9 cellular contexts compared by ENCODE assay signal in genomic region chr19:20660473-20660872, GRCh38. TPM values are rescaled to one million over a fixed set of nuclear protein-coding genes. Genes with fewer than 3 reads are reported as not detected.
DNase-seq lines count a peak whose midpoint lies in the region; ATAC-seq, FAIRE-seq and TF ChIP-seq lines count a peak whose summit lies in the region.
"Had no signal": no experiment of that assay in that cellular context is flagged by ENCODE, and none has a peak within 500 bp of the region (broad histone marks: within the 10 kb centered on the region; RNA-seq: fewer than 3 reads in every experiment).

No MANE protein-coding gene starts in this region.

- CTCF ChIA-PET in A673 (lab: Charles Lee) (no interaction called here), H1 (lab: Charles Lee; ENCODE audit: partially characterized antibody) (interaction anchor here (0.7 to 0.8 kb wide), 2 partner anchors 103 to 202 kb away, joined by 3 read pairs; no protein-coding TSS in a partner anchor), Calu3 (lab: Charles Lee) (no interaction called here)

- H3K27me3 Mint-ChIP-seq in IgD-negative memory B cell (no peaks in the 10 kb centered on the region), naive B cell (no peaks in the 10 kb centered on the region), Calu3 (ENCODE audit: unreplicated experiment) (no peaks in the 10 kb centered on the region)

- no peak overlapping the region for H3K56ac ChIP-seq in H1 (replicated peaks; ENCODE audit: insufficient read length, low read depth, low read length)

- H2BK15ac ChIP-seq in H1 (ENCODE audit: low read length): no peak overlapping the region

- POLR2A ChIA-PET in A673 (lab: Charles Lee; ENCODE audit: low non-redundant PET) (no interaction called here), H1 (lab: Charles Lee; ENCODE audit: partially characterized antibody) (interaction anchor here (0.7 to 2.2 kb wide), 11 partner anchors 8 to 339 kb away, joined by 3 to 17 read pairs (median 4); partner anchors contain the start of genes ZNF66 and ZNF737)

- H4K20me1 ChIP-seq in H1 (replicated peaks in 1 of 2; ENCODE audit: control insufficient read depth in 1 of 2, insufficient read depth in 2 of 2, low read length in 2 of 2): peaks cover 4 to 7% of the 10 kb centered on the region in 2 experiments

- no peak for TF ChIP-seq CTCF in A673 (conservative IDR thresholded peaks at IDR 0.05; ENCODE audit: low read depth, low read length)
- TF ChIP-seq CTCF in H1 (IDR thresholded peaks at IDR 0.05; ENCODE audit: control extremely low read depth in 1 of 3, insufficient read depth in 1 of 3, low read depth in 1 of 3, low read length in 3 of 3): no peak
- no peak for TF ChIP-seq CTCF in Calu3 (IDR thresholded peaks at IDR 0.05; ENCODE audit: unreplicated experiment)

- H3K79me2 ChIP-seq in H1 (ENCODE audit: control insufficient read depth in 1 of 2, insufficient read depth in 2 of 2, low read length in 2 of 2): peaks cover 36 to 59% of the 10 kb centered on the region in 2 experiments

- H3K4me1 ChIP-seq in A673 (ENCODE audit: insufficient read depth, low read length, poor library complexity, severe bottlenecking): no peaks in the 10 kb centered on the region
- H3K4me1 ChIP-seq in H1 (replicated peaks in 1 of 4; ENCODE audit: control insufficient read depth in 3 of 4, insufficient read depth in 4 of 4, low read length in 3 of 4): peaks cover 0 to 10% (median 3%) of the 10 kb centered on the region in 4 experiments; a peak in 4 of 7 replicates

- no peak overlapping the region for H3K14ac ChIP-seq in H1 (ENCODE audit: insufficient read length)

- H2BK12ac ChIP-seq in H1 (ENCODE audit: low read depth, low read length): no peak overlapping the region

- H3K36me3 ChIP-seq in A673 (ENCODE audit: insufficient read depth, low read length, poor library complexity, severe bottlenecking): no peaks in the 10 kb centered on the region
- H3K36me3 ChIP-seq in H1 (ENCODE audit: control insufficient read depth in 2 of 4, insufficient read depth in 4 of 4, low read length in 3 of 4): peaks cover 0 to 28% (median 4%) of the 10 kb centered on the region in 4 experiments; a peak in 4 of 8 replicates

- H3K27ac Mint-ChIP-seq in IgD-negative memory B cell: peak overlapping the region in 1 of 3 donors; percentile 95
- peak overlapping the region; percentile 97 to 98 (median 98) for H3K27ac Mint-ChIP-seq in naive B cell
- no peak overlapping the region for H3K27ac Mint-ChIP-seq in Calu3 (ENCODE audit: unreplicated experiment)

- no peak for TF ChIP-seq EP300 in H1 (IDR thresholded peaks at IDR 0.05; ENCODE audit: borderline replicate concordance in 1 of 2, low read depth in 2 of 2, low read length in 2 of 2)

- H3K4me3 ChIP-seq in A673 (ENCODE audit: low read depth, low read length, poor library complexity, severe bottlenecking) (peak overlapping the region; percentile 35), H1 (ENCODE audit: extremely low read depth in 1 of 4, insufficient read depth in 2 of 4, low read depth in 3 of 4, low read length in 4 of 4) (peak overlapping the region; percentile 91 to 99 (median 97))

- H3K4ac ChIP-seq in H1 (replicated peaks; ENCODE audit: insufficient read length, low read depth, low read length): no peak overlapping the region

- TF ChIP-seq RAD21 in H1 (IDR thresholded peaks at IDR 0.05 in 1 of 2, conservative IDR thresholded peaks at IDR 0.05 in 1 of 2; ENCODE audit: low read depth in 2 of 2, low read length in 2 of 2): no peak

- H3K27me3 ChIP-seq in A673 (replicated peaks; ENCODE audit: insufficient read depth, low read depth, low read length, poor library complexity) (no peaks in the 10 kb centered on the region), H1 (replicated peaks in 1 of 4; ENCODE audit: control insufficient read depth in 3 of 4, extremely low read depth in 1 of 4, insufficient read depth in 3 of 4, low read length in 3 of 4) (no peaks in the 10 kb centered on the region)

- H3K9me3 ChIP-seq in A673 (ENCODE audit: low read depth, low read length, poor library complexity, severe bottlenecking) (peaks cover 14% of the 10 kb centered on the region), H1 (ENCODE audit: insufficient read depth in 2 of 2, low read depth in 1 of 2, low read length in 1 of 2) (no peaks in the 10 kb centered on the region)

- H2AFZ ChIP-seq in H1 (ENCODE audit: low read length): no peak overlapping the region

- peak overlapping the region; percentile 90; the same call in 1 of the 2 replicates for H4K8ac ChIP-seq in H1 (ENCODE audit: extremely low read depth, insufficient read depth, low read length)

- H3K4me2 ChIP-seq in H1 (ENCODE audit: insufficient read depth in 1 of 2, low read depth in 2 of 2, low read length in 2 of 2): peak overlapping the region; percentile 72 to 88

- no peak overlapping the region for H3K27ac ChIP-seq in A673 (ENCODE audit: low read depth, low read length, poor library complexity, severe bottlenecking)
- H3K27ac ChIP-seq in H1 (ENCODE audit: low read depth, low read length): no peak overlapping the region

- H3K23me2 ChIP-seq in H1 (ENCODE audit: low read depth, low read length): peaks cover 7% of the 10 kb centered on the region; the same call in 1 of the 2 replicates

- DNase-seq in A673 (ENCODE audit: low spot score): no peak
- DNase-seq in H1 (ENCODE audit: low read depth in 1 of 2, low spot score in 2 of 2): no peak
- DNase-seq in naive B cell: no peak
- no peak for DNase-seq in Calu3
- DNase-seq in SHP77 treated with DMSO at 0.1 percent for 48 hours (lab: John Stamatoyannopoulos, UW): no peak
- DNase-seq in stimulated activated CD4-positive, alpha-beta T cell treated with anti-CD3 and anti-CD28 coated beads, Interleukin-12 subunit alpha, Interleukin-12 subunit beta, amount 100 ng/mL, for 4 hours: no peak

- intact Hi-C loops in A673 (cut with micrococcal nuclease; ENCODE audit: unreplicated experiment) (no loop called here), Calu3 (cut with micrococcal nuclease; ENCODE audit: unreplicated experiment) (no loop called here)

- no peak overlapping the region; the same call in 1 of the 2 replicates for H3K18ac ChIP-seq in H1 (ENCODE audit: extremely low read depth, low read length)

- TF ChIP-seq POLR2A in H1 (IDR thresholded peaks at IDR 0.05; ENCODE audit: control extremely low read depth in 1 of 2, low read depth in 2 of 2, low read length in 2 of 2): no peak

- WGBS in H1 (ENCODE audit: extremely low coverage in 1 of 2, insufficient coverage in 1 of 2, insufficient read length in 1 of 2, insufficient replicate concordance in 2 of 2, low coverage in 1 of 2, low lambda C conversion rate in 2 of 2, missing lambda C conversion rate in 1 of 2), 2 experiments: 28% methylated on average over 19 of the region's 20 CpGs; no CpG with 5 or more reads in 1 of the 2 experiments

- ATAC-seq in naive B cell (ENCODE audit: low read depth in 2 of 2): no peak
- no peak for ATAC-seq in GM18511 (IDR thresholded peaks at IDR 0.05; ENCODE audit: unreplicated experiment)

- H2BK5ac ChIP-seq in H1 (ENCODE audit: low read depth, low read length): peak overlapping the region; percentile 48; the same call in 1 of the 2 replicates

- H3K36me3 Mint-ChIP-seq in IgD-negative memory B cell (peaks cover 25% of the 10 kb centered on the region), naive B cell (peaks cover 25 to 29% of the 10 kb centered on the region in 2 donors), Calu3 (ENCODE audit: insufficient read depth, unreplicated experiment) (no peaks in the 10 kb centered on the region)

- peak overlapping the region; percentile 92 to 99 (median 98) for H3K4me3 Mint-ChIP-seq in IgD-negative memory B cell
- peak overlapping the region; percentile 92 to 99 (median 97) for H3K4me3 Mint-ChIP-seq in naive B cell
- no peak overlapping the region for H3K4me3 Mint-ChIP-seq in Calu3 (ENCODE audit: low read depth, unreplicated experiment)

- BruUV-seq in A673 (replicated peaks; lab: Mats Ljungman, UMichigan) (TSS peak; percentile 34), Calu3 (replicated peaks; lab: Mats Ljungman, UMichigan) (no TSS peak)

- peaks cover 23 to 37% (median 30%) of the 10 kb centered on the region in 3 donors for H3K4me1 Mint-ChIP-seq in IgD-negative memory B cell
- peaks cover 29 to 69% (median 51%) of the 10 kb centered on the region in 3 donors for H3K4me1 Mint-ChIP-seq in naive B cell
- H3K4me1 Mint-ChIP-seq in Calu3 (ENCODE audit: low read depth, unreplicated experiment): no peaks in the 10 kb centered on the region

- peak overlapping the region in 3 of 4 experiments; percentile 92 to 98 (median 98); a peak in 6 of 7 replicates for H3K9ac ChIP-seq in H1 (replicated peaks in 1 of 4; ENCODE audit: extremely low read depth in 1 of 4, low read depth in 3 of 4, low read length in 3 of 4)

- FAIRE-seq in H1 (lab: Jason Lieb, UNC): no peak
- FAIRE-seq: TTC549 had no signal

- H2BK120ac ChIP-seq in H1 (replicated peaks; ENCODE audit: low read depth, low read length): no peak overlapping the region

- H4K5ac ChIP-seq in H1 (ENCODE audit: insufficient read length, low read depth, low read length): no peak overlapping the region

- no peaks in the 10 kb centered on the region; the same call in 1 of the 2 replicates for H3K79me1 ChIP-seq in H1 (ENCODE audit: low read depth, low read length)

- H3K23ac ChIP-seq in H1 (ENCODE audit: insufficient read length): no peak overlapping the region

- H3K9me3 Mint-ChIP-seq in IgD-negative memory B cell (peaks cover 1 to 12% (median 7%) of the 10 kb centered on the region in 3 donors), naive B cell (peaks cover 0 to 38% (median 15%) of the 10 kb centered on the region in 7 donors), Calu3 (ENCODE audit: low read depth, unreplicated experiment) (peaks cover 6% of the 10 kb centered on the region)

- H2BK20ac ChIP-seq in H1 (ENCODE audit: low read length): no peak overlapping the region

- no peak overlapping the region; the same call in 1 of the 2 replicates for H2AK5ac ChIP-seq in H1 (ENCODE audit: low read depth, low read length)

- H4K91ac ChIP-seq in H1 (replicated peaks; ENCODE audit: insufficient read length, low read length): no peak overlapping the region

TF ChIP-seq in H1, 55 proteins besides CTCF, POLR2A, EP300 and RAD21 (continues in another document):
- TF ChIP-seq SP2 (IDR thresholded peaks at IDR 0.05; ENCODE audit: low read length): no peak

RNA-seq across cellular contexts. Expression of gene ZNF626, which starts 0.9 kb away (rescaled TPM):
- total RNA-seq in A673 (2021): 1.4 and 2.2 TPM in 2 replicates
- polyA plus RNA-seq in IgD-negative memory B cell: 17.9 TPM
- total RNA-seq in H1 (2021; fragmentation: NEBNext Ultra II Directional; extraction: Animal tissue kit (Norgen Biotek cat#: 25700)): 25.1 and 28.4 TPM in 2 replicates
- polyA plus RNA-seq in H1 (2011; rRNA removed): 2.6 and 4.7 TPM in 2 replicates
- polyA plus RNA-seq in H1 (2011; cell fraction: cytosol; rRNA removed): 5.5 TPM
- polyA plus RNA-seq in H1 (2011; cell fraction: nucleus; rRNA removed): 4.8 TPM
- 4.0 to 10.8 TPM (median 5.5 TPM) in 4 replicates for polyA plus RNA-seq in H1 (2012, experiment 1 of 2)
- 4.1 TPM for polyA plus RNA-seq in H1 (2012, experiment 2 of 2)
- 13.0 TPM for polyA plus RNA-seq in H1 (2013, experiment 1 of 2)
- polyA plus RNA-seq in H1 (2013, experiment 2 of 2): 12.3 TPM
- polyA minus RNA-seq in H1 (2011; rRNA and poly(A)+ RNA removed): 11.8 and 15.7 TPM in 2 replicates
- polyA minus RNA-seq in H1 (2011; cell fraction: cytosol; rRNA and poly(A)+ RNA removed): 6.5 TPM
- polyA minus RNA-seq in H1 (2011; cell fraction: nucleus; rRNA and poly(A)+ RNA removed): 31.8 TPM
- 10 to 100 TPM; 16.0 to 35.4 (median 24.5) TPM for polyA plus RNA-seq in naive B cell (ENCODE audit: low read depth in 6 of 6)
- not detected in 2 replicates for total RNA-seq in Calu3 (2022)
